In genomic region chr4:14348506-14348905, GRCh38 we compare ENCODE assay signal across 14 cellular contexts.
"Had no signal": no experiment of that assay in that cellular context is flagged by ENCODE, and none has a peak within 500 bp of the region (broad histone marks: within the 10 kb centered on the region; RNA-seq: fewer than 3 reads in every experiment).

No MANE protein-coding gene starts in this region.

- H3K4me3 Mint-ChIP-seq: activated naive CD4-positive, alpha-beta T cell treated with anti-CD3 and anti-CD28 coated beads for 36 hours had no signal

- H3K9me3 ChIP-seq: lower lobe of right lung, thyroid gland had no signal

- H3K27ac ChIP-seq: brain microvascular endothelial cell, dorsolateral prefrontal cortex, lower lobe of right lung, parathyroid adenoma, thyroid gland, VCaP had no signal

- H3K4me3 ChIP-seq: dorsolateral prefrontal cortex, lower lobe of right lung, smooth muscle cell, thyroid gland had no signal

- H3K36me3 ChIP-seq: brain microvascular endothelial cell, lower lobe of right lung, thyroid gland had no signal

- H3K27me3 ChIP-seq: brain microvascular endothelial cell, dorsolateral prefrontal cortex, thyroid gland had no signal

- H3K4me1 ChIP-seq: lower lobe of right lung, parathyroid adenoma, thyroid gland had no signal

- H3K27ac Mint-ChIP-seq: activated naive CD4-positive, alpha-beta T cell treated with anti-CD3 and anti-CD28 coated beads for 36 hours had no signal

- ATAC-seq: esophagus mucosa, lower lobe of right lung had no signal

- H3K9me3 Mint-ChIP-seq: activated naive CD4-positive, alpha-beta T cell treated with anti-CD3 and anti-CD28 coated beads for 36 hours had no signal

- DNase-seq: activated CD4-positive, alpha-beta T cell treated with anti-CD3 and anti-CD28 coated beads for 4 hours; activated naive CD4-positive, alpha-beta T cell treated with anti-CD3 and anti-CD28 coated beads for 36 hours; brain microvascular endothelial cell; dorsolateral prefrontal cortex; hypothalamus; left cardiac atrium; lower lobe of right lung; midbrain; T-helper 9 cell; thyroid gland had no signal
